In the genomic region with DNA sequence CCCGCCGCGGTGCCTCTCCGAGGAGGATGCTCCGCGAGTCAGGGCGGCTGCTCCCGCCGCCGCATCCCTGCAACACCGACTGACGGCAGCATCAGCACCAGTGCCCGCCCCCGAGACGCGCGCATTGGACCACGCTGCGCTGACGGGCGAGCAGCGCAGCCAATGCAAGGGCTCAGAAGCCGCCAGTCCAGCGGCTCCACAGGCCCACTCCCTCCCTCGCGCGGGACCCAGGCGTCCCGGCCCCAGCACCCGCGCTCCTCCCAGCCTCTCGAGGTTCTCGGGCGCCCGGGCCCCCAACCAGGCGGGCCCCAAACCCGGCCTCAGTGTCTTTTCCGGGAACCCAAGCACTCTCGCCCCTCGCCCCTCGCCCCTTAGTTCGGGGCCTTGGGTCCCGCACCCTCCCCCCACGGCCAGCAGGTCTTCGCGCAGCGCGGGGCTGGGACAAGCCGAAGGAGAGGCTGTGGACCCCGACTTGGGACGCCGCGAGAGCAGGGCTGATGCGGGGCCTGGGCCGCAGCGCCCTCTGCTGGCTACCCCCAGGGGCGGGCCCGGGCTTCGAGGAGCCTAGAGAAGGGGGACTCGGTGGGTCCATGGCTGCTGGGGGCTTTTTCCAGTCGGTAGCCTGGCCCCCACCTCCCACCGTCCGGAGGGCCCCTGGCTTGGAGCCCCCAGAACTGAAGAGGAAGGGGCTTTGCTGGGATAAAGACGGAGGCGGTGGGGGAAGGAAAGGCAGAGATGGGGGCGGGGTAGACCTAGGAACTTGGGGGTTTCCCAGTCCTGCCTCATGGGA, we compare ENCODE assay signal across 1 cellular context.
TF ChIP-seq lines count a peak whose summit lies in the region.

A gene (minus strand): TSS at position 81 of the 790 bp plus-strand sequence. CDS start 9,498 bp downstream, outside the sequence.

TF ChIP-seq in HEK293, 187 proteins besides CTCF, POLR2A, EP300 and RAD21 (continued from another document and continues in another):
- TF ChIP-seq, protein P1, sequence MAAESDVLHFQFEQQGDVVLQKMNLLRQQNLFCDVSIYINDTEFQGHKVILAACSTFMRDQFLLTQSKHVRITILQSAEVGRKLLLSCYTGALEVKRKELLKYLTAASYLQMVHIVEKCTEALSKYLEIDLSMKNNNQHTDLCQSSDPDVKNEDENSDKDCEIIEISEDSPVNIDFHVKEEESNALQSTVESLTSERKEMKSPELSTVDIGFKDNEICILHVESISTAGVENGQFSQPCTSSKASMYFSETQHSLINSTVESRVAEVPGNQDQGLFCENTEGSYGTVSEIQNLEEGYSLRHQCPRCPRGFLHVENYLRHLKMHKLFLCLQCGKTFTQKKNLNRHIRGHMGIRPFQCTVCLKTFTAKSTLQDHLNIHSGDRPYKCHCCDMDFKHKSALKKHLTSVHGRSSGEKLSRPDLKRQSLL (tag by site-specific recombination; IDR thresholded peaks at IDR 0.05): no peak
- TF ChIP-seq GLIS2 (tag by site-specific recombination; IDR thresholded peaks at IDR 0.05) (peak; percentile 84), OSR2 (tag by site-specific recombination; IDR thresholded peaks at IDR 0.05) (no peak), HOXD13 (CRISPR knock-in tag; IDR thresholded peaks at IDR 0.05; ENCODE audit: borderline replicate concordance) (no peak), ZNF302 (tag by site-specific recombination; IDR thresholded peaks at IDR 0.05; ENCODE audit: low read depth) (no peak), ZNF433 (tag by site-specific recombination; IDR thresholded peaks at IDR 0.05; ENCODE audit: low read depth) (no peak), ZNF202 (tag by site-specific recombination; IDR thresholded peaks at IDR 0.05; ENCODE audit: borderline replicate concordance) (no peak), ZNF169 (tag by site-specific recombination; IDR thresholded peaks at IDR 0.05) (no peak), KLF10 (tag by site-specific recombination; IDR thresholded peaks at IDR 0.05) (no peak), WT1 (tag by site-specific recombination; IDR thresholded peaks at IDR 0.05) (no peak), GLI4 (tag by site-specific recombination; IDR thresholded peaks at IDR 0.05) (no peak), TCF7L2 (IDR thresholded peaks at IDR 0.05; ENCODE audit: borderline replicate concordance, low read depth, low read length) (no peak), ZNF654 (tag by site-specific recombination; IDR thresholded peaks at IDR 0.05; ENCODE audit: low read depth) (peak; percentile 56), SP2 (tag by site-specific recombination; IDR thresholded peaks at IDR 0.05) (peak; percentile 82), ZNF514 (tag by site-specific recombination; IDR thresholded peaks at IDR 0.05) (no peak), ZNF404 (tag by site-specific recombination; IDR thresholded peaks at IDR 0.05) (no peak), KLF7 (tag by site-specific recombination; IDR thresholded peaks at IDR 0.05; ENCODE audit: borderline replicate concordance) (no peak), ZNF274 (IDR thresholded peaks at IDR 0.05; ENCODE audit: low read length) (no peak), ZNF274 (tag by site-specific recombination; IDR thresholded peaks at IDR 0.05; ENCODE audit: borderline replicate concordance) (no peak), ZNF529 (tag by site-specific recombination; IDR thresholded peaks at IDR 0.05; ENCODE audit: insufficient replicate concordance) (no peak), ZNF626 (tag by site-specific recombination; IDR thresholded peaks at IDR 0.05) (no peak), ZSCAN30 (tag by site-specific recombination; IDR thresholded peaks at IDR 0.05) (peak; percentile 50; the same call in 1 of the 2 replicates), ZNF266 (tag by site-specific recombination; IDR thresholded peaks at IDR 0.05; ENCODE audit: low read depth) (no peak), MEIS1 (CRISPR knock-in tag; IDR thresholded peaks at IDR 0.05; ENCODE audit: borderline replicate concordance) (no peak), ZNF37A (tag by site-specific recombination; IDR thresholded peaks at IDR 0.05) (no peak), ZNF677 (tag by site-specific recombination; IDR thresholded peaks at IDR 0.05) (no peak), ZBTB48 (tag by site-specific recombination; IDR thresholded peaks at IDR 0.05) (no peak), ZNF174 (tag by site-specific recombination; IDR thresholded peaks at IDR 0.05) (no peak), ZNF311 (tag by site-specific recombination; IDR thresholded peaks at IDR 0.05; ENCODE audit: borderline replicate concordance) (no peak), ZNF121 (tag by site-specific recombination; IDR thresholded peaks at IDR 0.05) (no peak), ZNF473 (tag by site-specific recombination; IDR thresholded peaks at IDR 0.05) (no peak), KLF8 (tag by site-specific recombination; IDR thresholded peaks at IDR 0.05) (0 out of 2 replicates have a peak, but pooled peaks have one; percentile 55), ZBTB20 (tag by site-specific recombination; IDR thresholded peaks at IDR 0.05) (no peak; the same call in 1 of the 2 replicates), HOXA7 (CRISPR knock-in tag; IDR thresholded peaks at IDR 0.05; ENCODE audit: borderline replicate concordance) (no peak), ZNF76 (tag by site-specific recombination; IDR thresholded peaks at IDR 0.05; ENCODE audit: borderline replicate concordance, low read depth) (no peak), ZBTB21 (tag by site-specific recombination; IDR thresholded peaks at IDR 0.05) (no peak), SP3 (tag by site-specific recombination; IDR thresholded peaks at IDR 0.05) (peak; percentile 23; the same call in 1 of the 2 replicates), FEZF1 (tag by site-specific recombination; IDR thresholded peaks at IDR 0.05) (no peak), ZNF521 (tag by site-specific recombination; IDR thresholded peaks at IDR 0.05) (no peak), ZNF354C (tag by site-specific recombination; IDR thresholded peaks at IDR 0.05; ENCODE audit: borderline replicate concordance, low read depth) (no peak), ZNF747 (tag by site-specific recombination; IDR thresholded peaks at IDR 0.05) (no peak), KLF16 (tag by site-specific recombination; IDR thresholded peaks at IDR 0.05) (no peak; the same call in 1 of the 2 replicates), ZNF221 (tag by site-specific recombination; IDR thresholded peaks at IDR 0.05; ENCODE audit: borderline replicate concordance) (no peak)
- TF ChIP-seq, protein P2, sequence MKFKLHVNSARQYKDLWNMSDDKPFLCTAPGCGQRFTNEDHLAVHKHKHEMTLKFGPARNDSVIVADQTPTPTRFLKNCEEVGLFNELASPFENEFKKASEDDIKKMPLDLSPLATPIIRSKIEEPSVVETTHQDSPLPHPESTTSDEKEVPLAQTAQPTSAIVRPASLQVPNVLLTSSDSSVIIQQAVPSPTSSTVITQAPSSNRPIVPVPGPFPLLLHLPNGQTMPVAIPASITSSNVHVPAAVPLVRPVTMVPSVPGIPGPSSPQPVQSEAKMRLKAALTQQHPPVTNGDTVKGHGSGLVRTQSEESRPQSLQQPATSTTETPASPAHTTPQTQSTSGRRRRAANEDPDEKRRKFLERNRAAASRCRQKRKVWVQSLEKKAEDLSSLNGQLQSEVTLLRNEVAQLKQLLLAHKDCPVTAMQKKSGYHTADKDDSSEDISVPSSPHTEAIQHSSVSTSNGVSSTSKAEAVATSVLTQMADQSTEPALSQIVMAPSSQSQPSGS (tag by site-specific recombination; IDR thresholded peaks at IDR 0.05; ENCODE audit: low read depth): no peak
- TF ChIP-seq, protein P3, sequence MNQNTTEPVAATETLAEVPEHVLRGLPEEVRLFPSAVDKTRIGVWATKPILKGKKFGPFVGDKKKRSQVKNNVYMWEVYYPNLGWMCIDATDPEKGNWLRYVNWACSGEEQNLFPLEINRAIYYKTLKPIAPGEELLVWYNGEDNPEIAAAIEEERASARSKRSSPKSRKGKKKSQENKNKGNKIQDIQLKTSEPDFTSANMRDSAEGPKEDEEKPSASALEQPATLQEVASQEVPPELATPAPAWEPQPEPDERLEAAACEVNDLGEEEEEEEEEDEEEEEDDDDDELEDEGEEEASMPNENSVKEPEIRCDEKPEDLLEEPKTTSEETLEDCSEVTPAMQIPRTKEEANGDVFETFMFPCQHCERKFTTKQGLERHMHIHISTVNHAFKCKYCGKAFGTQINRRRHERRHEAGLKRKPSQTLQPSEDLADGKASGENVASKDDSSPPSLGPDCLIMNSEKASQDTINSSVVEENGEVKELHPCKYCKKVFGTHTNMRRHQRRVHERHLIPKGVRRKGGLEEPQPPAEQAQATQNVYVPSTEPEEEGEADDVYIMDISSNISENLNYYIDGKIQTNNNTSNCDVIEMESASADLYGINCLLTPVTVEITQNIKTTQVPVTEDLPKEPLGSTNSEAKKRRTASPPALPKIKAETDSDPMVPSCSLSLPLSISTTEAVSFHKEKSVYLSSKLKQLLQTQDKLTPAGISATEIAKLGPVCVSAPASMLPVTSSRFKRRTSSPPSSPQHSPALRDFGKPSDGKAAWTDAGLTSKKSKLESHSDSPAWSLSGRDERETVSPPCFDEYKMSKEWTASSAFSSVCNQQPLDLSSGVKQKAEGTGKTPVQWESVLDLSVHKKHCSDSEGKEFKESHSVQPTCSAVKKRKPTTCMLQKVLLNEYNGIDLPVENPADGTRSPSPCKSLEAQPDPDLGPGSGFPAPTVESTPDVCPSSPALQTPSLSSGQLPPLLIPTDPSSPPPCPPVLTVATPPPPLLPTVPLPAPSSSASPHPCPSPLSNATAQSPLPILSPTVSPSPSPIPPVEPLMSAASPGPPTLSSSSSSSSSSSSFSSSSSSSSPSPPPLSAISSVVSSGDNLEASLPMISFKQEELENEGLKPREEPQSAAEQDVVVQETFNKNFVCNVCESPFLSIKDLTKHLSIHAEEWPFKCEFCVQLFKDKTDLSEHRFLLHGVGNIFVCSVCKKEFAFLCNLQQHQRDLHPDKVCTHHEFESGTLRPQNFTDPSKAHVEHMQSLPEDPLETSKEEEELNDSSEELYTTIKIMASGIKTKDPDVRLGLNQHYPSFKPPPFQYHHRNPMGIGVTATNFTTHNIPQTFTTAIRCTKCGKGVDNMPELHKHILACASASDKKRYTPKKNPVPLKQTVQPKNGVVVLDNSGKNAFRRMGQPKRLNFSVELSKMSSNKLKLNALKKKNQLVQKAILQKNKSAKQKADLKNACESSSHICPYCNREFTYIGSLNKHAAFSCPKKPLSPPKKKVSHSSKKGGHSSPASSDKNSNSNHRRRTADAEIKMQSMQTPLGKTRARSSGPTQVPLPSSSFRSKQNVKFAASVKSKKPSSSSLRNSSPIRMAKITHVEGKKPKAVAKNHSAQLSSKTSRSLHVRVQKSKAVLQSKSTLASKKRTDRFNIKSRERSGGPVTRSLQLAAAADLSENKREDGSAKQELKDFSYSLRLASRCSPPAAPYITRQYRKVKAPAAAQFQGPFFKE (tag by site-specific recombination; IDR thresholded peaks at IDR 0.05; ENCODE audit: borderline replicate concordance): no peak
- TF ChIP-seq, protein P4, sequence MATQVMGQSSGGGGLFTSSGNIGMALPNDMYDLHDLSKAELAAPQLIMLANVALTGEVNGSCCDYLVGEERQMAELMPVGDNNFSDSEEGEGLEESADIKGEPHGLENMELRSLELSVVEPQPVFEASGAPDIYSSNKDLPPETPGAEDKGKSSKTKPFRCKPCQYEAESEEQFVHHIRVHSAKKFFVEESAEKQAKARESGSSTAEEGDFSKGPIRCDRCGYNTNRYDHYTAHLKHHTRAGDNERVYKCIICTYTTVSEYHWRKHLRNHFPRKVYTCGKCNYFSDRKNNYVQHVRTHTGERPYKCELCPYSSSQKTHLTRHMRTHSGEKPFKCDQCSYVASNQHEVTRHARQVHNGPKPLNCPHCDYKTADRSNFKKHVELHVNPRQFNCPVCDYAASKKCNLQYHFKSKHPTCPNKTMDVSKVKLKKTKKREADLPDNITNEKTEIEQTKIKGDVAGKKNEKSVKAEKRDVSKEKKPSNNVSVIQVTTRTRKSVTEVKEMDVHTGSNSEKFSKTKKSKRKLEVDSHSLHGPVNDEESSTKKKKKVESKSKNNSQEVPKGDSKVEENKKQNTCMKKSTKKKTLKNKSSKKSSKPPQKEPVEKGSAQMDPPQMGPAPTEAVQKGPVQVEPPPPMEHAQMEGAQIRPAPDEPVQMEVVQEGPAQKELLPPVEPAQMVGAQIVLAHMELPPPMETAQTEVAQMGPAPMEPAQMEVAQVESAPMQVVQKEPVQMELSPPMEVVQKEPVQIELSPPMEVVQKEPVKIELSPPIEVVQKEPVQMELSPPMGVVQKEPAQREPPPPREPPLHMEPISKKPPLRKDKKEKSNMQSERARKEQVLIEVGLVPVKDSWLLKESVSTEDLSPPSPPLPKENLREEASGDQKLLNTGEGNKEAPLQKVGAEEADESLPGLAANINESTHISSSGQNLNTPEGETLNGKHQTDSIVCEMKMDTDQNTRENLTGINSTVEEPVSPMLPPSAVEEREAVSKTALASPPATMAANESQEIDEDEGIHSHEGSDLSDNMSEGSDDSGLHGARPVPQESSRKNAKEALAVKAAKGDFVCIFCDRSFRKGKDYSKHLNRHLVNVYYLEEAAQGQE (tag by site-specific recombination; IDR thresholded peaks at IDR 0.05): no peak
- TF ChIP-seq, protein P5, sequence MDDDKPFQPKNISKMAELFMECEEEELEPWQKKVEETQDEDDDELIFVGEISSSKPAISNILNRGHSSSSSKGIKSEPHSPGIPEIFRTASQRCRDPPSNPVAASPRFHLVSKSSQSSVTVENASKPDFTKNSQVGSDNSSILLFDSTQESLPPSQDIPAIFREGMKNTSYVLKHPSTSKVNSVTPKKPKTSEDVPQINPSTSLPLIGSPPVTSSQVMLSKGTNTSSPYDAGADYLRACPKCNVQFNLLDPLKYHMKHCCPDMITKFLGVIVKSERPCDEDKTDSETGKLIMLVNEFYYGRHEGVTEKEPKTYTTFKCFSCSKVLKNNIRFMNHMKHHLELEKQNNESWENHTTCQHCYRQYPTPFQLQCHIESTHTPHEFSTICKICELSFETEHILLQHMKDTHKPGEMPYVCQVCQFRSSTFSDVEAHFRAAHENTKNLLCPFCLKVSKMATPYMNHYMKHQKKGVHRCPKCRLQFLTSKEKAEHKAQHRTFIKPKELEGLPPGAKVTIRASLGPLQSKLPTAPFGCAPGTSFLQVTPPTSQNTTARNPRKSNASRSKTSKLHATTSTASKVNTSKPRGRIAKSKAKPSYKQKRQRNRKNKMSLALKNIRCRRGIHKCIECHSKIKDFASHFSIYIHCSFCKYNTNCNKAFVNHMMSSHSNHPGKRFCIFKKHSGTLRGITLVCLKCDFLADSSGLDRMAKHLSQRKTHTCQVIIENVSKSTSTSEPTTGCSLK (tag by site-specific recombination; IDR thresholded peaks at IDR 0.05): no peak
- TF ChIP-seq, protein P6, sequence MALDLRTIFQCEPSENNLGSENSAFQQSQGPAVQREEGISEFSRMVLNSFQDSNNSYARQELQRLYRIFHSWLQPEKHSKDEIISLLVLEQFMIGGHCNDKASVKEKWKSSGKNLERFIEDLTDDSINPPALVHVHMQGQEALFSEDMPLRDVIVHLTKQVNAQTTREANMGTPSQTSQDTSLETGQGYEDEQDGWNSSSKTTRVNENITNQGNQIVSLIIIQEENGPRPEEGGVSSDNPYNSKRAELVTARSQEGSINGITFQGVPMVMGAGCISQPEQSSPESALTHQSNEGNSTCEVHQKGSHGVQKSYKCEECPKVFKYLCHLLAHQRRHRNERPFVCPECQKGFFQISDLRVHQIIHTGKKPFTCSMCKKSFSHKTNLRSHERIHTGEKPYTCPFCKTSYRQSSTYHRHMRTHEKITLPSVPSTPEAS (tag by site-specific recombination; IDR thresholded peaks at IDR 0.05): no peak
